19 cellular contexts compared by ENCODE assay signal in the genomic region with DNA sequence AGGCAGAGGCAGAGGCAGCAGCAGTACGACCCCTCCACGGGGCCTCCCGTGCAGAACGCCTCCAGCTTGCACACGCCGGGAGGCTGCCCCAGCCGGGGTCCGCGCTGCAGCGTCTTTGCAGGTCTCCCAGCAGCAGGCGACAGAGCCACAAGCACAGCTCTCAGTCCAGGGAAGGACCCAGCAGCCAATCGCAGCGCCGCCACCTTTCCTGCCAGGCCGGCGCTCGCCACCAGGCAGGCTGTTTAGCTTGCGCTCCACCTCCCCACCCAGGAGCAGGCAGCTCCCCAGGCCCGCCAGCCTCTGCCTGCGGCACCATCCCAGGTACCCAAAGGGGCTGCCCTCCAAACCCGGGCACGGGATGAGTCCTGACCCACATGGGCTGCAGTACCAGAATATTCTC.
"Had no signal": no experiment of that assay in that cellular context is flagged by ENCODE, and none has a peak within 500 bp of the region (broad histone marks: within the 10 kb centered on the region; RNA-seq: fewer than 3 reads in every experiment).

No MANE protein-coding gene starts in this region.

- ATAC-seq: gastroesophageal sphincter; naive thymus-derived CD4-positive, alpha-beta T cell had no signal

- H3K4me3 ChIP-seq: dorsolateral prefrontal cortex, esophagus muscularis mucosa, gastroesophageal sphincter, stomach had no signal

- H3K9me3 Mint-ChIP-seq: naive thymus-derived CD4-positive, alpha-beta T cell; nephron progenitor cell had no signal

- H3K4me1 Mint-ChIP-seq: naive thymus-derived CD4-positive, alpha-beta T cell; nephron progenitor cell had no signal

- H3K27ac Mint-ChIP-seq: naive thymus-derived CD4-positive, alpha-beta T cell; nephron progenitor cell had no signal

- H3K9me3 ChIP-seq: esophagus muscularis mucosa, gastroesophageal sphincter, neutrophil, stomach had no signal

- H3K27me3 ChIP-seq: dorsolateral prefrontal cortex, esophagus muscularis mucosa, gastroesophageal sphincter, neutrophil, stomach had no signal

- H3K4me3 Mint-ChIP-seq: naive thymus-derived CD4-positive, alpha-beta T cell; nephron progenitor cell had no signal

- H3K27ac ChIP-seq: dorsolateral prefrontal cortex, epithelial cell of prostate, esophagus muscularis mucosa, gastroesophageal sphincter, neutrophil, stomach had no signal

- H3K27me3 Mint-ChIP-seq: naive thymus-derived CD4-positive, alpha-beta T cell had no signal

- DNase-seq: cortex of kidney; dorsolateral prefrontal cortex; effector CD8-positive, alpha-beta T cell; glutamatergic neuron; kidney; left cardiac atrium; mesendoderm; naive thymus-derived CD4-positive, alpha-beta T cell; nephron progenitor cell; small intestine; stimulated activated CD4-positive, alpha-beta T cell treated with anti-CD3 and anti-CD28 coated beads, Interleukin-12 subunit alpha, Interleukin-12 subunit beta, amount 100 ng/mL, for 4 hours; stimulated activated naive CD4-positive, alpha-beta T cell; stomach; substantia nigra; trophoblast cell had no signal

- FAIRE-seq: kidney, small intestine had no signal

- H3K4me1 ChIP-seq: esophagus muscularis mucosa, gastroesophageal sphincter, stomach had no signal
